9 cellular contexts compared by ENCODE assay signal in the genomic region with DNA sequence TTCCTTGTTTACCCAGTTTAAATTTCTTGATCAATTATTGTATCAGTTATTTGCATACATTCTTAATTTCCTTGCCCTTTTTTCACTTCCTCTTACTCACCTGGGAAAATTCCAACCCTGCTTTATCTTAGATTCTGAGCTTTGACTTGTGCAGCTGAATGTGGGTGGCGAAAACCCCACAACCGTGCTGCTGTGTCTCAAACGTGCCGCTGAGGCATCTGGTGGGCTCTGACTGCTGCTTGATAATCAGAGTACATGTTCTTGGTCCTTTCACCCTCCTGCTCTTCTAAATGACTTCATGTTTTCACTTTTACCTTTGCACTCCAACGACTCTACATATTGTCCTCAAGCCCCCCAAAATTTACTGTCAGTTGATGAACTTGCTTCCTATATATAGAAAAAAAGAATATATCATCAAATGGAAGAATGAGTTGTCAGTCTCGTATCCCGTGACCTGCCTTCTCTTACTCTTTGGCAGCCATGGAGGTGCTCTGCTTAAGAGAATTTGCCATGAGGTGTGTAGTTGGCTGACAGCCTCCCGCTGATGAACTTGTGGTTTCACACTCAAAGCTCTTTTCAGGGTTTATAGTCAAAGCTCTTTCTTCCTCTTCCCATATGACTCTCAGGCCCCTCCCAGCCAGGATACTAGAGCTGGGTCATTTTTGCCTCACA. TPM values are rescaled to one million over a fixed set of nuclear protein-coding genes. Genes with fewer than 3 reads are reported as not detected.
A peak's percentile ranks its signal among the peaks of the same experiment; 100 is the strongest.
DNase-seq lines count a peak whose midpoint lies in the region; ATAC-seq and TF ChIP-seq lines count a peak whose summit lies in the region.
"Had no signal": no experiment of that assay in that cellular context is flagged by ENCODE, and none has a peak within 500 bp of the region (broad histone marks: within the 10 kb centered on the region; RNA-seq: fewer than 3 reads in every experiment).

No MANE protein-coding gene starts in this region.

- TF ChIP-seq CTCF in dorsolateral prefrontal cortex (IDR thresholded peaks at IDR 0.05 in 54 of 56, conservative IDR thresholded peaks at IDR 0.05 in 2 of 56; ENCODE audit: low read depth in 1 of 56, partially characterized antibody in 56 of 56), result no peak

- ATAC-seq in GM18867 (IDR thresholded peaks at IDR 0.05; ENCODE audit: unreplicated experiment), result peak; percentile 89
- ATAC-seq in HG02798 (IDR thresholded peaks at IDR 0.05; ENCODE audit: poor library complexity, unreplicated experiment), result peak; percentile 90
- peak; percentile 57 to 85 (median 68) for ATAC-seq in T-cell (replicated peaks in 1 of 4)

- no peak overlapping the region for H3K27ac Mint-ChIP-seq in T-cell
- H3K27ac Mint-ChIP-seq: IgD-negative memory B cell had no signal

- H3K4me3 ChIP-seq in mucosa of stomach (ENCODE audit: low read length) (peak overlapping the region; percentile 40), dorsolateral prefrontal cortex (no peak overlapping the region)

- H3K9ac ChIP-seq in mucosa of stomach (ENCODE audit: low read length), result peak overlapping the region; percentile 42

- H3K4me1 Mint-ChIP-seq in T-cell, result peaks cover 0 to 3% (median 0%) of the 10 kb centered on the region in 3 donors

- H3K36me3 ChIP-seq in mucosa of stomach (ENCODE audit: control insufficient read depth, insufficient read depth, low read length), result no peaks in the 10 kb centered on the region

- H3K9me3 ChIP-seq in mucosa of stomach (ENCODE audit: control insufficient read depth, low read length), result no peaks in the 10 kb centered on the region

- POLR2A ChIA-PET in T-cell (lab: Charles Lee), result interaction anchor here in 1 of 2 donors (0.6 kb wide), 1 partner anchor 366 kb away, joined by 3 read pairs; no protein-coding TSS in a partner anchor

- H3K4me3 Mint-ChIP-seq in T-cell, result no peak overlapping the region

- peaks cover 32% of the 10 kb centered on the region for H3K4me1 ChIP-seq in mucosa of stomach (ENCODE audit: control insufficient read depth, insufficient read depth, low read length)

- CTCF ChIA-PET in T-cell (lab: Charles Lee), result interaction anchor here (0.6 to 1.9 kb wide), 4 partner anchors 17 to 211 kb away, joined by 3 to 10 read pairs (median 8); no protein-coding TSS in a partner anchor

- H3K27me3 ChIP-seq in mucosa of stomach (ENCODE audit: control insufficient read depth, insufficient read depth, low read length) (no peaks in the 10 kb centered on the region), dorsolateral prefrontal cortex (no peaks in the 10 kb centered on the region)

- intact Hi-C loops in dorsolateral prefrontal cortex (cut with DNase I), result no loop called here

- peak in 17 of 34 experiments; percentile 2 to 26 (median 10) for DNase-seq in T-cell
- no peak for DNase-seq in NCI-H748 treated with DMSO at 0.1 percent for 48 hours (lab: John Stamatoyannopoulos, UW)
- no peak for DNase-seq in AG20443 (ENCODE audit: low spot score)
- DNase-seq in NCI-H1417 (lab: John Stamatoyannopoulos, UW), result no peak
- DNase-seq in dorsolateral prefrontal cortex, result no peak

- H3K27ac ChIP-seq in dorsolateral prefrontal cortex, result no peak overlapping the region

- H3K27me3 Mint-ChIP-seq in T-cell, result no peaks in the 10 kb centered on the region
- H3K27me3 Mint-ChIP-seq: IgD-negative memory B cell had no signal

- H3K36me3 Mint-ChIP-seq in T-cell, result no peaks in the 10 kb centered on the region
- H3K36me3 Mint-ChIP-seq: IgD-negative memory B cell had no signal

- no peaks in the 10 kb centered on the region for H3K9me3 Mint-ChIP-seq in T-cell
- H3K9me3 Mint-ChIP-seq: IgD-negative memory B cell had no signal

RNA-seq across cellular contexts. Expression of a gene that starts 14.0 kb away (rescaled TPM):
- total RNA-seq in T-cell (10 to 100 TPM; 12.6 to 16.2 (median 15.0) TPM), dorsolateral prefrontal cortex (10 to 100 TPM; 15.3 to 35.5 (median 24.7) TPM)
